In genomic region chr2:152335851-152336102, GRCh38 we compare ENCODE assay signal across 8 cellular contexts.
DNase-seq lines count a peak whose midpoint lies in the region; ATAC-seq lines count a peak whose summit lies in the region.

No MANE protein-coding gene starts in this region.

- H3K36me3 ChIP-seq in adipocyte (ENCODE audit: control insufficient read depth, insufficient read depth, low read length, severe bottlenecking) (no peaks in the 10 kb centered on the region), iPS-20b (ENCODE audit: insufficient read depth, low read depth, low read length) (no peaks in the 10 kb centered on the region)

- H3K9ac ChIP-seq in adipocyte (ENCODE audit: low read length) (peak overlapping the region; percentile 90), iPS-20b (ENCODE audit: low read depth, low read length) (peak overlapping the region; percentile 78; the same call in 1 of the 2 replicates)

- H3K4me1 ChIP-seq in adipocyte (ENCODE audit: control insufficient read depth, insufficient read depth, low read length) (peaks cover 22% of the 10 kb centered on the region), iPS-20b (ENCODE audit: insufficient read depth, low read length) (peaks cover 20% of the 10 kb centered on the region)

- H3K27ac ChIP-seq in iPS-20b (ENCODE audit: low read length) = no peak overlapping the region

- DNase-seq in adipocyte (ENCODE audit: low read depth) (no peak), retina (no peak), NCI-H1105 (lab: John Stamatoyannopoulos, UW) (no peak), NCI-H226 (no peak)
- DNase-seq in stimulated activated CD4-positive, alpha-beta T cell treated with anti-CD3 and anti-CD28 coated beads, Interleukin-4, amount 100 ng/mL, for 1 hour = peak; percentile 25

- no peaks in the 10 kb centered on the region for H3K27me3 ChIP-seq in adipocyte (replicated peaks; ENCODE audit: control insufficient read depth, insufficient read depth, low read length)
- H3K27me3 ChIP-seq in iPS-20b (ENCODE audit: insufficient read depth, low read length) = peaks cover 16% of the 10 kb centered on the region; the same call in 1 of the 2 replicates

- H3K4me3 ChIP-seq in adipocyte (ENCODE audit: low read length) = peak overlapping the region; percentile 90
- peak overlapping the region; percentile 78 for H3K4me3 ChIP-seq in iPS-20b (ENCODE audit: low read length)

- H3K9me3 ChIP-seq in adipocyte (ENCODE audit: control insufficient read depth, low read length) = no peaks in the 10 kb centered on the region
- no peaks in the 10 kb centered on the region for H3K9me3 ChIP-seq in iPS-20b (ENCODE audit: insufficient read depth, low read depth, low read length)

- ATAC-seq in GM19035 (IDR thresholded peaks at IDR 0.05; ENCODE audit: unreplicated experiment) = peak; percentile 31
- ATAC-seq in HG03066 (IDR thresholded peaks at IDR 0.05; ENCODE audit: low read depth, unreplicated experiment) = peak; percentile 19
